Comparison of ENCODE assay signal across 8 cellular contexts in the genomic region with DNA sequence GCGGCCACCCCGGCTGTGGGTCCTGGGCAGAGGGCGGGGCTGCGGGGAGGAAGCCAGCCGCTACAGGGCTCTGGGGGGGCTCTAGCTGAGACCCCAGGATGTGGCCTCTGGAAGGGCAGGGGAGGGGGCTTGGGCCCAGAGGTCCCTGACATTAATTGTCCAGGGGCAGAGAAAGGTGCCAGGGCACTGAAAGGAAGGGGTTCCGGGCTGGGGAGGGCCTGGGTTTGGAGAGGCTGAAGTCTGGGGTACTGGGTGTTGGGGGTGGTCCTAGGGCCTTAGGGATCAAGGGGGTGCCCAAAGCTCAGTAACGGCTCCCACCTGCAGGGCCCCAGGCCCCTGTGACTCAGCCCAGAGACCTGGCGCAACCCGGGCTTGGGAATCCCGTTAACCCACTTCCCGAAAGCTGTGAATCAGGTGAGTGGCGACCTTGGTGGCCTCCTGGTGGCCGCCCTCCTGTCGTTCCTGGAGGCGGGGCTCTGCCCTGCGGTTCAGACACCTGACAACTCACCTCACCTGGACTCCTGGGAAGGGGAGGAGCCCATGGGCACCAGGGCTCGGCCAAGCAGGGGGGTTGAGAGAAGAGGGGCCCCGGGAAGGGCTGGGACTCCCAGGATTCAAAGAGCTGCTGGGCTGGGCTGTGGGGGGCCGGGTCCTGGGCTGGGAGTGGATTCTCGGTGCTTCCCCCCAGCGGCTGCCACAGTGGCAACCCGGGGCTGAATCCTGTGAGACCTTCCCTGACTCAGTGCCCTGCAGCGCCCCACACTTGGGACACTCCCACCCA. TPM values are rescaled to one million over a fixed set of nuclear protein-coding genes. Genes with fewer than 3 reads are reported as not detected.
DNase-seq lines count a peak whose midpoint lies in the region; ATAC-seq, FAIRE-seq and TF ChIP-seq lines count a peak whose summit lies in the region.
"Had no signal": no experiment of that assay in that cellular context is flagged by ENCODE, and none has a peak within 500 bp of the region (broad histone marks: within the 10 kb centered on the region; RNA-seq: fewer than 3 reads in every experiment).

No MANE protein-coding gene starts in this region.

- H4K20me1 ChIP-seq in endothelial cell of umbilical vein (replicated peaks; ENCODE audit: control insufficient read depth, extremely low read depth, insufficient read depth, low read length): no peaks in the 10 kb centered on the region

- peak; percentile 17 for DNase-seq in SIG-M5 treated with dmso at 0.1 percent for 504 hours (lab: John Stamatoyannopoulos, UW; ENCODE audit: unreplicated experiment)
- no peak for DNase-seq in SIG-M5 (lab: John Stamatoyannopoulos, UW)
- DNase-seq in endothelial cell of umbilical vein (ENCODE audit: low read depth, low spot score): no peak
- DNase-seq in stomach: peak; percentile 91
- no peak for DNase-seq in coronary artery (ENCODE audit: low spot score)
- DNase-seq: AML-193, NCI-H524 treated with DMSO at 0.1 percent for 48 hours had no signal

- no peak overlapping the region for H3K4me2 ChIP-seq in endothelial cell of umbilical vein (ENCODE audit: insufficient read depth, low read length)

- POLR2A ChIA-PET in endothelial cell of umbilical vein (lab: Charles Lee): no interaction called here

- no peak for FAIRE-seq in endothelial cell of umbilical vein (lab: Jason Lieb, UNC)

- WGBS in stomach, 5 donors: 5 to 19% (median 7%) methylated on average over 7 to 23 of the region's 23 CpGs

- TF ChIP-seq EP300 in stomach (IDR thresholded peaks at IDR 0.05): no peak

- no peak overlapping the region for H2AFZ ChIP-seq in endothelial cell of umbilical vein (ENCODE audit: low read depth, low read length)

- TF ChIP-seq CTCF in endothelial cell of umbilical vein (IDR thresholded peaks at IDR 0.05; ENCODE audit: extremely low read depth in 1 of 2, insufficient read depth in 1 of 2, low read depth in 1 of 2, low read length in 2 of 2) (no peak), stomach (IDR thresholded peaks at IDR 0.05) (peak in 3 of 7 experiments; percentile 11 to 42 (median 29)), coronary artery (IDR thresholded peaks at IDR 0.05) (no peak)

- no peak overlapping the region for H3K27ac ChIP-seq in endothelial cell of umbilical vein (ENCODE audit: insufficient read depth, low read depth, low read length)
- peak overlapping the region; percentile 83 to 92 (median 89) for H3K27ac ChIP-seq in stomach
- H3K27ac ChIP-seq in coronary artery: no peak overlapping the region

- dilution Hi-C loops in endothelial cell of umbilical vein (cut with MboI; ENCODE audit: extremely low pct_ligation_motif_present, low sequenced_read_pairs): no loop called here

- peaks cover 2% of the 10 kb centered on the region for H3K9me3 ChIP-seq in endothelial cell of umbilical vein (replicated peaks; ENCODE audit: control insufficient read depth, insufficient read depth, low read length)
- H3K9me3 ChIP-seq in stomach: peaks cover 6 to 20% (median 15%) of the 10 kb centered on the region in 4 donors

- TF ChIP-seq POLR2A in endothelial cell of umbilical vein (IDR thresholded peaks at IDR 0.05; ENCODE audit: low read depth, low read length) (no peak), stomach (IDR thresholded peaks at IDR 0.05) (no peak)

- no peaks in the 10 kb centered on the region for H3K4me1 ChIP-seq in endothelial cell of umbilical vein (ENCODE audit: control insufficient read depth, extremely low read depth, insufficient read depth, low read length)
- peaks cover 0 to 29% (median 20%) of the 10 kb centered on the region in 4 donors for H3K4me1 ChIP-seq in stomach

- no peaks in the 10 kb centered on the region for H3K79me2 ChIP-seq in endothelial cell of umbilical vein (ENCODE audit: control insufficient read depth, insufficient read depth, low read length)

- CTCF ChIA-PET in endothelial cell of umbilical vein (lab: Charles Lee): no interaction called here

- no peaks in the 10 kb centered on the region for H3K36me3 ChIP-seq in endothelial cell of umbilical vein (ENCODE audit: control insufficient read depth in 2 of 2, extremely low read depth in 1 of 2, insufficient read depth in 2 of 2, low read length in 2 of 2)
- peaks cover 0 to 16% (median 8%) of the 10 kb centered on the region in 4 donors for H3K36me3 ChIP-seq in stomach

- intact Hi-C loops in endothelial cell of umbilical vein (cut with micrococcal nuclease) (no loop called here), stomach (cut with DNase I; ENCODE audit: low total_unique reads) (no loop called here)

- H3K27me3 ChIP-seq in endothelial cell of umbilical vein (ENCODE audit: control insufficient read depth in 2 of 2, insufficient read depth in 2 of 2, low read length in 2 of 2) (peaks cover 2 to 7% of the 10 kb centered on the region in 2 experiments), stomach (peaks cover 4 to 54% (median 22%) of the 10 kb centered on the region in 3 donors)

- H3K9ac ChIP-seq in endothelial cell of umbilical vein (replicated peaks; ENCODE audit: extremely low read depth, insufficient read depth, low read length): no peak overlapping the region

- H3K4me3 ChIP-seq in endothelial cell of umbilical vein (replicated peaks in 1 of 3; ENCODE audit: insufficient read depth in 1 of 3, low read depth in 1 of 3, low read length in 3 of 3) (no peak overlapping the region), stomach (peak overlapping the region; percentile 35 to 59 (median 42)), coronary artery (no peak overlapping the region)

- BruUV-seq in endothelial cell of umbilical vein (replicated peaks; lab: Mats Ljungman, UMichigan): no TSS peak

- ATAC-seq in GM18870 (IDR thresholded peaks at IDR 0.05; ENCODE audit: unreplicated experiment): no peak

- no peaks in the 10 kb centered on the region for H3K9me1 ChIP-seq in endothelial cell of umbilical vein (replicated peaks; ENCODE audit: control insufficient read depth, extremely low read depth, insufficient read depth, low read length)

RNA-seq across cellular contexts. Expression of a gene that starts 0.5 kb away (rescaled TPM):
- not detected in 2 replicates for total RNA-seq in endothelial cell of umbilical vein
- not detected in 2 replicates for polyA plus RNA-seq in endothelial cell of umbilical vein
- polyA plus RNA-seq in endothelial cell of umbilical vein (2011; cell fraction: cytosol; rRNA removed): not detected in 2 replicates
- not detected in 2 replicates for polyA plus RNA-seq in endothelial cell of umbilical vein (2011; cell fraction: nucleus; rRNA removed)
- polyA plus RNA-seq in endothelial cell of umbilical vein (2012): not detected in 2 replicates
- polyA minus RNA-seq in endothelial cell of umbilical vein: not detected in 2 replicates
- polyA minus RNA-seq in endothelial cell of umbilical vein (2011; cell fraction: cytosol; rRNA and poly(A)+ RNA removed): not detected
- not detected in 2 replicates for polyA minus RNA-seq in endothelial cell of umbilical vein (2011; cell fraction: nucleus; rRNA and poly(A)+ RNA removed)
- total RNA-seq in stomach: 10 to 100 TPM in 2 of 5 donors, 1 to 10 TPM in 2, not detected in 1; 1.8 to 33.2 (median 9.8) TPM
- 10 to 100 TPM in 2 of 3 donors, 1 to 10 TPM in 1; 5.2 to 62.2 (median 22.7) TPM for polyA plus RNA-seq in stomach

RNA-seq across cellular contexts. Expression of a gene that starts 24.6 kb away (rescaled TPM):
- total RNA-seq in endothelial cell of umbilical vein (18.3 and 24.1 TPM in 2 replicates), stomach (10 to 100 TPM; 19.6 to 76.4 (median 52.4) TPM)
- polyA plus RNA-seq in endothelial cell of umbilical vein (34.6 and 45.1 TPM in 2 replicates), stomach (10 to 100 TPM; 30.1 to 43.4 (median 39.0) TPM)
- 21.5 and 38.9 TPM in 2 replicates for polyA plus RNA-seq in endothelial cell of umbilical vein (2011; cell fraction: cytosol; rRNA removed)
- 10.8 and 12.1 TPM in 2 replicates for polyA plus RNA-seq in endothelial cell of umbilical vein (2011; cell fraction: nucleus; rRNA removed)
- 22.9 and 29.6 TPM in 2 replicates for polyA plus RNA-seq in endothelial cell of umbilical vein (2012)
- 5.2 and 7.3 TPM in 2 replicates for polyA minus RNA-seq in endothelial cell of umbilical vein
- 92.6 TPM for polyA minus RNA-seq in endothelial cell of umbilical vein (2011; cell fraction: cytosol; rRNA and poly(A)+ RNA removed)
- polyA minus RNA-seq in endothelial cell of umbilical vein (2011; cell fraction: nucleus; rRNA and poly(A)+ RNA removed): 1.4 and 3.6 TPM in 2 replicates

RNA-seq across cellular contexts. Expression of a gene that starts 28.3 kb away (rescaled TPM):
- total RNA-seq in endothelial cell of umbilical vein (not detected in 2 replicates), stomach (10 to 100 TPM in 2 of 5 donors, not detected in 3; 15.6 to 39.0 TPM)
- polyA plus RNA-seq in endothelial cell of umbilical vein (0.22 and 0.25 TPM in 2 replicates), stomach (10 to 100 TPM; 13.0 to 35.4 (median 22.3) TPM)
- 0.10 and 0.27 TPM in 2 replicates for polyA plus RNA-seq in endothelial cell of umbilical vein (2011; cell fraction: cytosol; rRNA removed)
- 0.22 and 0.46 TPM in 2 replicates for polyA plus RNA-seq in endothelial cell of umbilical vein (2011; cell fraction: nucleus; rRNA removed)
- 0.46 TPM in 1 of 2 replicates, not detected in the other for polyA plus RNA-seq in endothelial cell of umbilical vein (2012)
- polyA minus RNA-seq in endothelial cell of umbilical vein: not detected in 2 replicates
- polyA minus RNA-seq in endothelial cell of umbilical vein (2011; cell fraction: cytosol; rRNA and poly(A)+ RNA removed): 3.9 TPM
- not detected in 2 replicates for polyA minus RNA-seq in endothelial cell of umbilical vein (2011; cell fraction: nucleus; rRNA and poly(A)+ RNA removed)

RNA-seq across cellular contexts. Expression of a gene that starts 41.4 kb away (rescaled TPM):
- total RNA-seq in endothelial cell of umbilical vein (not detected in 2 replicates), stomach (1 to 10 TPM in 1 of 5 donors, not detected in 4; 1.1 TPM)
- polyA plus RNA-seq in endothelial cell of umbilical vein (0.19 and 0.28 TPM in 2 replicates), stomach (1 to 10 TPM in 1 of 3 donors, under 1 TPM in 2; 0.50 to 2.9 (median 0.65) TPM)
- polyA plus RNA-seq in endothelial cell of umbilical vein (2011; cell fraction: cytosol; rRNA removed): 0.12 and 0.23 TPM in 2 replicates
- polyA plus RNA-seq in endothelial cell of umbilical vein (2011; cell fraction: nucleus; rRNA removed): not detected in 2 replicates
- polyA plus RNA-seq in endothelial cell of umbilical vein (2012): not detected in 2 replicates
- 0.63 and 2.7 TPM in 2 replicates for polyA minus RNA-seq in endothelial cell of umbilical vein
- polyA minus RNA-seq in endothelial cell of umbilical vein (2011; cell fraction: cytosol; rRNA and poly(A)+ RNA removed): 85.5 TPM
- 1.3 TPM in 1 of 2 replicates, not detected in the other for polyA minus RNA-seq in endothelial cell of umbilical vein (2011; cell fraction: nucleus; rRNA and poly(A)+ RNA removed)

RNA-seq across cellular contexts. Expression of a gene that starts 53.3 kb away (rescaled TPM):
- 51.2 and 51.7 TPM in 2 replicates for total RNA-seq in endothelial cell of umbilical vein
- polyA plus RNA-seq in endothelial cell of umbilical vein: 32.0 and 37.3 TPM in 2 replicates
- 23.0 and 28.7 TPM in 2 replicates for polyA plus RNA-seq in endothelial cell of umbilical vein (2011; cell fraction: cytosol; rRNA removed)
- polyA plus RNA-seq in endothelial cell of umbilical vein (2011; cell fraction: nucleus; rRNA removed): 67.2 and 71.4 TPM in 2 replicates
- polyA plus RNA-seq in endothelial cell of umbilical vein (2012): 29.5 and 34.1 TPM in 2 replicates
- polyA minus RNA-seq in endothelial cell of umbilical vein: 13.5 and 16.3 TPM in 2 replicates
- 33.3 TPM for polyA minus RNA-seq in endothelial cell of umbilical vein (2011; cell fraction: cytosol; rRNA and poly(A)+ RNA removed)
- polyA minus RNA-seq in endothelial cell of umbilical vein (2011; cell fraction: nucleus; rRNA and poly(A)+ RNA removed): 11.1 and 21.3 TPM in 2 replicates
- 100 to 1,000 TPM in 1 of 5 donors, 10 to 100 TPM in 4; 10.5 to 121 (median 26.5) TPM for total RNA-seq in stomach
- polyA plus RNA-seq in stomach: 10 to 100 TPM in 2 of 3 donors, 1 to 10 TPM in 1; 8.1 to 18.1 (median 12.0) TPM

Comparison
In these comparisons a context has a peak if more than half of its experiments do, and no peak if none do; other contexts are left out.
1. DNase-seq: peak in SIG-M5 treated with dmso at 0.1 percent for 504 hours (single experiment) and stomach (single experiment); none in SIG-M5 (single experiment), endothelial cell of umbilical vein (single experiment) and coronary artery (single experiment).
2. H3K27ac ChIP-seq: peak in stomach (5 of 5); none in endothelial cell of umbilical vein (single experiment) and coronary artery (0 of 2).
3. H3K4me3 ChIP-seq: peak in stomach (4 of 4); none in endothelial cell of umbilical vein (0 of 3) and coronary artery (single experiment).